In the genomic region with DNA sequence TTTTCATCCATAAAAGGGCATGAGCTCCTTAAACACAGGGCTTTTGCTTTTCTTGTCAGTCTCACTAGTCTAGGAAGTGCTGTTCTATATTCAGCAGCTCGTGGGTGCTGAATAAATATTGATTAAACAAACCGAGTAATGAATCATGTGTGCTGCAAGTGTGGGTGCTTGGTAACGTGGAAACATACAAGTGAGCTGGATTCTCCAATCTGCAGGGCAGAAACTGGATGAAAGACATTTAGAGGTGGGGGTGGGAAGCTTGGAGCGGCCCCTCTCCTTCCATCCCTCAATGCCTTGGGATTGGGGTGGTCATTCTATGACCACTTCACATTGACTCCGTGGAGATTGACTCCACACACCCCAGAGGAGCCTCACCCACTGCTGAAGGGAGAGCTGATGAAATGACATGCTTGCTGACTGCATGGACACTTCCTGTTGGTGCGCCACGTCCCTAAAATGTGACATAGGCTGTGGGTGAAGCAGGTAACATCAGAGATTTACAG, we compare ENCODE assay signal across 1 cellular context.
TF ChIP-seq lines count a peak whose summit lies in the region.

No MANE protein-coding gene starts in this region.

TF ChIP-seq in SK-N-SH, 30 proteins besides CTCF, POLR2A, EP300 and RAD21 (continued from another document):
- TF ChIP-seq SIN3A (IDR thresholded peaks at IDR 0.05; ENCODE audit: borderline replicate concordance, low read depth, low read length) (no peak), CHD2 (IDR thresholded peaks at IDR 0.05; ENCODE audit: low read length, partially characterized antibody) (no peak), RXRA (IDR thresholded peaks at IDR 0.05; ENCODE audit: borderline replicate concordance, low read depth) (no peak), REST (IDR thresholded peaks at IDR 0.05; ENCODE audit: low read depth, low read length) (no peak), GABPA (IDR thresholded peaks at IDR 0.05; ENCODE audit: low read depth) (no peak), YY1 (IDR thresholded peaks at IDR 0.05; ENCODE audit: low read depth) (no peak), SMC3 (IDR thresholded peaks at IDR 0.05; ENCODE audit: low read depth, low read length) (no peak), FOXJ3 (CRISPR knock-in tag; IDR thresholded peaks at IDR 0.05) (no peak), ELF1 (IDR thresholded peaks at IDR 0.05) (no peak), MAX (IDR thresholded peaks at IDR 0.05; ENCODE audit: low read depth) (no peak), TEAD4 (IDR thresholded peaks at IDR 0.05; ENCODE audit: borderline replicate concordance, insufficient read depth) (no peak)
- TF ChIP-seq, protein P1, sequence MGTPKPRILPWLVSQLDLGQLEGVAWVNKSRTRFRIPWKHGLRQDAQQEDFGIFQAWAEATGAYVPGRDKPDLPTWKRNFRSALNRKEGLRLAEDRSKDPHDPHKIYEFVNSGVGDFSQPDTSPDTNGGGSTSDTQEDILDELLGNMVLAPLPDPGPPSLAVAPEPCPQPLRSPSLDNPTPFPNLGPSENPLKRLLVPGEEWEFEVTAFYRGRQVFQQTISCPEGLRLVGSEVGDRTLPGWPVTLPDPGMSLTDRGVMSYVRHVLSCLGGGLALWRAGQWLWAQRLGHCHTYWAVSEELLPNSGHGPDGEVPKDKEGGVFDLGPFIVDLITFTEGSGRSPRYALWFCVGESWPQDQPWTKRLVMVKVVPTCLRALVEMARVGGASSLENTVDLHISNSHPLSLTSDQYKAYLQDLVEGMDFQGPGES (IDR thresholded peaks at IDR 0.05; ENCODE audit: low read depth, low read length): no peak
